ENCODE assay signal across 2 cellular contexts in the genomic region with DNA sequence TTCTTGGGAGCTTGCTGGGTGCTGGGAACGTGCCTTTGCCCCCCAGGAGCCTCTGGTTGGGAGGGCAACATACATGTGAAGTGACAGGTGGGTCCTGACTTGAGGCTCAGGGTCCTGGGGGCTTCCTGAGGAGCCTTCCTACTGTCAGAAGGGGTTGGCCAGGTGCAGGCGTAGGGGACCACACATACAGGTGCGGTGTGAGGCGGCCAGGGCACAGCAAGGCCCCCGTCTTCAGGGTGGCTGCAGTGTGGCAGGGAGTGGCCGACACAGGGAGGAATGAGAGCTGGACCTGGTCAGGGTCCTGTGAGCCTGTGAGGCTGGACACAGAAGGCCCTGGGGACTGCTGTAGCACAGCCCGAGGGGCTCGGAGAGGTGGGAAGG.
TF ChIP-seq lines count a peak whose summit lies in the region.

No MANE protein-coding gene starts in this region.

TF ChIP-seq in WTC11, 78 proteins besides CTCF, POLR2A, EP300 and RAD21 (continues in another document):
- TF ChIP-seq, protein P1, sequence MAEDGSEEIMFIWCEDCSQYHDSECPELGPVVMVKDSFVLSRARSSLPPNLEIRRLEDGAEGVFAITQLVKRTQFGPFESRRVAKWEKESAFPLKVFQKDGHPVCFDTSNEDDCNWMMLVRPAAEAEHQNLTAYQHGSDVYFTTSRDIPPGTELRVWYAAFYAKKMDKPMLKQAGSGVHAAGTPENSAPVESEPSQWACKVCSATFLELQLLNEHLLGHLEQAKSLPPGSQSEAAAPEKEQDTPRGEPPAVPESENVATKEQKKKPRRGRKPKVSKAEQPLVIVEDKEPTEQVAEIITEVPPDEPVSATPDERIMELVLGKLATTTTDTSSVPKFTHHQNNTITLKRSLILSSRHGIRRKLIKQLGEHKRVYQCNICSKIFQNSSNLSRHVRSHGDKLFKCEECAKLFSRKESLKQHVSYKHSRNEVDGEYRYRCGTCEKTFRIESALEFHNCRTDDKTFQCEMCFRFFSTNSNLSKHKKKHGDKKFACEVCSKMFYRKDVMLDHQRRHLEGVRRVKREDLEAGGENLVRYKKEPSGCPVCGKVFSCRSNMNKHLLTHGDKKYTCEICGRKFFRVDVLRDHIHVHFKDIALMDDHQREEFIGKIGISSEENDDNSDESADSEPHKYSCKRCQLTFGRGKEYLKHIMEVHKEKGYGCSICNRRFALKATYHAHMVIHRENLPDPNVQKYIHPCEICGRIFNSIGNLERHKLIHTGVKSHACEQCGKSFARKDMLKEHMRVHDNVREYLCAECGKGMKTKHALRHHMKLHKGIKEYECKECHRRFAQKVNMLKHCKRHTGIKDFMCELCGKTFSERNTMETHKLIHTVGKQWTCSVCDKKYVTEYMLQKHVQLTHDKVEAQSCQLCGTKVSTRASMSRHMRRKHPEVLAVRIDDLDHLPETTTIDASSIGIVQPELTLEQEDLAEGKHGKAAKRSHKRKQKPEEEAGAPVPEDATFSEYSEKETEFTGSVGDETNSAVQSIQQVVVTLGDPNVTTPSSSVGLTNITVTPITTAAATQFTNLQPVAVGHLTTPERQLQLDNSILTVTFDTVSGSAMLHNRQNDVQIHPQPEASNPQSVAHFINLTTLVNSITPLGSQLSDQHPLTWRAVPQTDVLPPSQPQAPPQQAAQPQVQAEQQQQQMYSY (CRISPR knock-in tag; IDR thresholded peaks at IDR 0.05), result no peak
- TF ChIP-seq SMAD3 (CRISPR knock-in tag; IDR thresholded peaks at IDR 0.05; ENCODE audit: borderline replicate concordance) (no peak), TEAD1 (CRISPR knock-in tag; IDR thresholded peaks at IDR 0.05) (no peak), MXD4 (CRISPR knock-in tag; IDR thresholded peaks at IDR 0.05; ENCODE audit: borderline replicate concordance) (no peak), RELA (CRISPR knock-in tag; IDR thresholded peaks at IDR 0.05; ENCODE audit: borderline replicate concordance) (no peak), ZNF281 (CRISPR knock-in tag; IDR thresholded peaks at IDR 0.05) (no peak), GTF2I (CRISPR knock-in tag; conservative IDR thresholded peaks at IDR 0.05) (no peak), MAX (CRISPR knock-in tag; IDR thresholded peaks at IDR 0.05) (no peak), NFATC4 (CRISPR knock-in tag; IDR thresholded peaks at IDR 0.05) (no peak), MYBL2 (CRISPR knock-in tag; IDR thresholded peaks at IDR 0.05) (no peak)
- TF ChIP-seq, protein P2, sequence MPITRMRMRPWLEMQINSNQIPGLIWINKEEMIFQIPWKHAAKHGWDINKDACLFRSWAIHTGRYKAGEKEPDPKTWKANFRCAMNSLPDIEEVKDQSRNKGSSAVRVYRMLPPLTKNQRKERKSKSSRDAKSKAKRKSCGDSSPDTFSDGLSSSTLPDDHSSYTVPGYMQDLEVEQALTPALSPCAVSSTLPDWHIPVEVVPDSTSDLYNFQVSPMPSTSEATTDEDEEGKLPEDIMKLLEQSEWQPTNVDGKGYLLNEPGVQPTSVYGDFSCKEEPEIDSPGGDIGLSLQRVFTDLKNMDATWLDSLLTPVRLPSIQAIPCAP (CRISPR knock-in tag; IDR thresholded peaks at IDR 0.05), result no peak
- TF ChIP-seq, protein P3, sequence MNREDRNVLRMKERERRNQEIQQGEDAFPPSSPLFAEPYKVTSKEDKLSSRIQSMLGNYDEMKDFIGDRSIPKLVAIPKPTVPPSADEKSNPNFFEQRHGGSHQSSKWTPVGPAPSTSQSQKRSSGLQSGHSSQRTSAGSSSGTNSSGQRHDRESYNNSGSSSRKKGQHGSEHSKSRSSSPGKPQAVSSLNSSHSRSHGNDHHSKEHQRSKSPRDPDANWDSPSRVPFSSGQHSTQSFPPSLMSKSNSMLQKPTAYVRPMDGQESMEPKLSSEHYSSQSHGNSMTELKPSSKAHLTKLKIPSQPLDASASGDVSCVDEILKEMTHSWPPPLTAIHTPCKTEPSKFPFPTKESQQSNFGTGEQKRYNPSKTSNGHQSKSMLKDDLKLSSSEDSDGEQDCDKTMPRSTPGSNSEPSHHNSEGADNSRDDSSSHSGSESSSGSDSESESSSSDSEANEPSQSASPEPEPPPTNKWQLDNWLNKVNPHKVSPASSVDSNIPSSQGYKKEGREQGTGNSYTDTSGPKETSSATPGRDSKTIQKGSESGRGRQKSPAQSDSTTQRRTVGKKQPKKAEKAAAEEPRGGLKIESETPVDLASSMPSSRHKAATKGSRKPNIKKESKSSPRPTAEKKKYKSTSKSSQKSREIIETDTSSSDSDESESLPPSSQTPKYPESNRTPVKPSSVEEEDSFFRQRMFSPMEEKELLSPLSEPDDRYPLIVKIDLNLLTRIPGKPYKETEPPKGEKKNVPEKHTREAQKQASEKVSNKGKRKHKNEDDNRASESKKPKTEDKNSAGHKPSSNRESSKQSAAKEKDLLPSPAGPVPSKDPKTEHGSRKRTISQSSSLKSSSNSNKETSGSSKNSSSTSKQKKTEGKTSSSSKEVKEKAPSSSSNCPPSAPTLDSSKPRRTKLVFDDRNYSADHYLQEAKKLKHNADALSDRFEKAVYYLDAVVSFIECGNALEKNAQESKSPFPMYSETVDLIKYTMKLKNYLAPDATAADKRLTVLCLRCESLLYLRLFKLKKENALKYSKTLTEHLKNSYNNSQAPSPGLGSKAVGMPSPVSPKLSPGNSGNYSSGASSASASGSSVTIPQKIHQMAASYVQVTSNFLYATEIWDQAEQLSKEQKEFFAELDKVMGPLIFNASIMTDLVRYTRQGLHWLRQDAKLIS (CRISPR knock-in tag; IDR thresholded peaks at IDR 0.05; ENCODE audit: borderline replicate concordance), result no peak
- TF ChIP-seq, protein P4, sequence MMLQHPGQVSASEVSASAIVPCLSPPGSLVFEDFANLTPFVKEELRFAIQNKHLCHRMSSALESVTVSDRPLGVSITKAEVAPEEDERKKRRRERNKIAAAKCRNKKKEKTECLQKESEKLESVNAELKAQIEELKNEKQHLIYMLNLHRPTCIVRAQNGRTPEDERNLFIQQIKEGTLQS (CRISPR knock-in tag; conservative IDR thresholded peaks at IDR 0.05), result no peak

TF ChIP-seq in HepG2, 621 proteins besides CTCF, POLR2A, EP300 and RAD21:
- TF ChIP-seq AGO2 (optimal IDR thresholded peaks at IDR 0.05; ENCODE audit: low read depth, low read length) (peak; percentile 65), DPF2 (CRISPR knock-in tag; IDR thresholded peaks at IDR 0.05; ENCODE audit: borderline replicate concordance, low read depth) (no peak)
TF ChIP-seq in HepG2: peak in this region for 1.
